In the genomic region with DNA sequence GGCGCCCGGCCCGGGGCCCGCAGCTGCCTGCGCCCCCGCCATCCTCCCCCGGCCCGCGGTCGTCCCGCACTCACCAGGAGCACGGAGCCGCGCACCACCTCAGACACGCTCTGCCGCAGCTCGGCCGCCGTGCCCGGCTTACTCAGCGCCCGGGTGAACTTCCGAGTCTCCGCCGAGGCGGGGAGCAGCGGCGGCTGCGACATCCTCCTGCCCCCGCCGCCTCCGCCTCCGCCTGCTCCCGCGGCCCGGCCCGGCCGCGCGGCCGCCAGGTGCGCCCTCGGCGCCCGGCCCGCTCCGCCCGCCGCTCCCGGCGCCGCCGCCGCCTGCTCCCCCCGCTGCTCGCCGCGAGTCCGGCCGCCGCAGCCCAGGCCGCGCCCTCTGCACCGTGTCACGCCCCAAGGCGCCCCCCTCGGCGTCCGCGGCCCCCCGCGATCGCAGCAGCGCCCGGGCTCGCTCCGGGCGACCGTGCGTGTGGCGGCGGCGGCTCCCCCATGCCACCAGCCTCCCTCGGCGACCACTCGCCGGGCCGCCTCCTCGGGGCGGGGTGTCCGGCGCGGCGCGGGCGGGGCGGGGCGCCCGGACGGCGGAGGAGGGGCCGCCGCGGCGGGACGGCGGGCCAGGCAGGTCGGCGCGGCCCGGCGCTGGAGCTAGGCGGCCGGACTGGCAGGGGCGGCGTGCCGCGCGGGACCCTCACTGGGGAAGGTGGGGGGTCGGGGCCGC, we compare ENCODE assay signal across 8 cellular contexts.
A peak's percentile ranks its signal among the peaks of the same experiment; 100 is the strongest.
DNase-seq lines count a peak whose midpoint lies in the region; ATAC-seq, FAIRE-seq and TF ChIP-seq lines count a peak whose summit lies in the region.

No MANE protein-coding gene starts in this region.

- no peaks in the 10 kb centered on the region for H3K79me2 ChIP-seq in H1 (ENCODE audit: control insufficient read depth in 1 of 2, insufficient read depth in 2 of 2, low read length in 2 of 2)

- H3K23ac ChIP-seq in H1 (ENCODE audit: insufficient read length): no peak overlapping the region

- no peak for TF ChIP-seq CTCF in activated CD8-positive, alpha-beta T cell treated with anti-CD3 and anti-CD28 coated beads for 36 hours (IDR thresholded peaks at IDR 0.05)
- no peak for TF ChIP-seq CTCF in H1 (IDR thresholded peaks at IDR 0.05; ENCODE audit: control extremely low read depth in 1 of 3, insufficient read depth in 1 of 3, low read depth in 1 of 3, low read length in 3 of 3)

- POLR2A ChIA-PET in activated CD8-positive, alpha-beta T cell treated with anti-CD3 and anti-CD28 coated beads for 36 hours (lab: Charles Lee): interaction anchor here (0.8 to 3.2 kb wide), 12 partner anchors 18 to 183 kb away, joined by 3 to 12 read pairs (median 3); partner anchors contain the start of genes DOCK9 and UBAC2
- POLR2A ChIA-PET in H1 (lab: Charles Lee; ENCODE audit: partially characterized antibody): interaction anchor here (0.8 to 1.2 kb wide), 4 partner anchors 30 to 293 kb away, joined by 3 read pairs; no protein-coding TSS in a partner anchor

- H3K23me2 ChIP-seq in H1 (ENCODE audit: low read depth, low read length): peaks cover 12% of the 10 kb centered on the region

- H3K4me3 Mint-ChIP-seq in activated CD8-positive, alpha-beta T cell treated with anti-CD3 and anti-CD28 coated beads for 36 hours: peak overlapping the region; percentile 89

- H3K9me3 ChIP-seq in H1 (ENCODE audit: insufficient read depth in 2 of 2, low read depth in 1 of 2, low read length in 1 of 2) (no peaks in the 10 kb centered on the region), mesodermal cell (ENCODE audit: control insufficient read depth, low read length) (no peaks in the 10 kb centered on the region)

- no peaks in the 10 kb centered on the region for H3K36me3 ChIP-seq in H1 (ENCODE audit: control insufficient read depth in 2 of 4, insufficient read depth in 4 of 4, low read length in 3 of 4)
- H3K36me3 ChIP-seq in mesodermal cell (ENCODE audit: control insufficient read depth, insufficient read depth, low read length): no peaks in the 10 kb centered on the region

- no peaks in the 10 kb centered on the region for H3K36me3 Mint-ChIP-seq in activated CD8-positive, alpha-beta T cell treated with anti-CD3 and anti-CD28 coated beads for 36 hours (ENCODE audit: low read depth)

- H3K4me3 ChIP-seq in H1 (ENCODE audit: extremely low read depth in 1 of 4, insufficient read depth in 2 of 4, low read depth in 3 of 4, low read length in 4 of 4) (peak overlapping the region; percentile 55 to 78 (median 64)), mesodermal cell (ENCODE audit: extremely low read depth, insufficient read depth, low read length, poor library complexity, severe bottlenecking) (peak overlapping the region; percentile 64)

- TF ChIP-seq EP300 in H1 (IDR thresholded peaks at IDR 0.05; ENCODE audit: borderline replicate concordance in 1 of 2, low read depth in 2 of 2, low read length in 2 of 2): no peak

- TF ChIP-seq POLR2A in H1 (IDR thresholded peaks at IDR 0.05; ENCODE audit: control extremely low read depth in 1 of 2, low read depth in 2 of 2, low read length in 2 of 2): no peak

- H2AFZ ChIP-seq in H1 (ENCODE audit: low read length): no peak overlapping the region

- no peaks in the 10 kb centered on the region for H3K9me3 Mint-ChIP-seq in activated CD8-positive, alpha-beta T cell treated with anti-CD3 and anti-CD28 coated beads for 36 hours

- peaks cover 0 to 11% of the 10 kb centered on the region in 2 experiments for H4K20me1 ChIP-seq in H1 (replicated peaks in 1 of 2; ENCODE audit: control insufficient read depth in 1 of 2, insufficient read depth in 2 of 2, low read length in 2 of 2)

- 0% methylated on average over 11 of the region's 121 CpGs; no CpG with 5 or more reads in 1 of the 2 experiments for WGBS in H1 (ENCODE audit: extremely low coverage in 1 of 2, insufficient coverage in 1 of 2, insufficient read length in 1 of 2, insufficient replicate concordance in 2 of 2, low coverage in 1 of 2, low lambda C conversion rate in 2 of 2, missing lambda C conversion rate in 1 of 2), 2 experiments
- WGBS in mesodermal cell (ENCODE audit: insufficient coverage in 2 of 2), 2 experiments: 1% methylated on average over 57 to 85 of the region's 121 CpGs

- H3K4me1 ChIP-seq in H1 (replicated peaks in 1 of 4; ENCODE audit: control insufficient read depth in 3 of 4, insufficient read depth in 4 of 4, low read length in 3 of 4) (peaks cover 0 to 15% (median 5%) of the 10 kb centered on the region in 4 experiments; a peak in 6 of 7 replicates), mesodermal cell (ENCODE audit: control insufficient read depth, insufficient read depth, low read length, poor library complexity, severe bottlenecking) (peaks cover 7% of the 10 kb centered on the region)

- no peak overlapping the region for H3K27ac ChIP-seq in H1 (ENCODE audit: low read depth, low read length)
- H3K27ac ChIP-seq in mesodermal cell (ENCODE audit: low read depth, low read length, severe bottlenecking): no peak overlapping the region

- peak overlapping the region; percentile 77 to 86 for H3K4me2 ChIP-seq in H1 (ENCODE audit: insufficient read depth in 1 of 2, low read depth in 2 of 2, low read length in 2 of 2)

- peak overlapping the region; percentile 77 for H3K27ac Mint-ChIP-seq in activated CD8-positive, alpha-beta T cell treated with anti-CD3 and anti-CD28 coated beads for 36 hours

- intact Hi-C loops in activated CD8-positive, alpha-beta T cell treated with anti-CD3 and anti-CD28 coated beads for 36 hours (cut with micrococcal nuclease): loop anchor here (5.0 kb wide), 2 partner anchors 34 to 181 kb away; no protein-coding TSS in a partner anchor

- CTCF ChIA-PET in activated CD8-positive, alpha-beta T cell treated with anti-CD3 and anti-CD28 coated beads for 36 hours (lab: Charles Lee): interaction anchor here (1.2 to 1.7 kb wide), 3 partner anchors 12 to 58 kb away, joined by 3 to 7 read pairs (median 5); no protein-coding TSS in a partner anchor
- CTCF ChIA-PET in H1 (lab: Charles Lee; ENCODE audit: partially characterized antibody): no interaction called here

- H3K79me1 ChIP-seq in H1 (ENCODE audit: low read depth, low read length): no peaks in the 10 kb centered on the region

- no peak overlapping the region for H3K4ac ChIP-seq in H1 (replicated peaks; ENCODE audit: insufficient read length, low read depth, low read length)

- H3K9ac ChIP-seq in H1 (replicated peaks in 1 of 4; ENCODE audit: extremely low read depth in 1 of 4, low read depth in 3 of 4, low read length in 3 of 4): peak overlapping the region in 2 of 4 experiments; percentile 40 to 87; a peak in 4 of 7 replicates

- H2BK5ac ChIP-seq in H1 (ENCODE audit: low read depth, low read length): no peak overlapping the region

- no peaks in the 10 kb centered on the region for H3K27me3 Mint-ChIP-seq in activated CD8-positive, alpha-beta T cell treated with anti-CD3 and anti-CD28 coated beads for 36 hours

- H3K18ac ChIP-seq in H1 (ENCODE audit: extremely low read depth, low read length): no peak overlapping the region

- no peak overlapping the region for H2BK20ac ChIP-seq in H1 (ENCODE audit: low read length)

- no peak overlapping the region for H4K91ac ChIP-seq in H1 (replicated peaks; ENCODE audit: insufficient read length, low read length)

- H3K14ac ChIP-seq in H1 (ENCODE audit: insufficient read length): no peak overlapping the region

- no peak overlapping the region for H2BK12ac ChIP-seq in H1 (ENCODE audit: low read depth, low read length)

- H3K56ac ChIP-seq in H1 (replicated peaks; ENCODE audit: insufficient read length, low read depth, low read length): no peak overlapping the region

- peak; percentile 67 for DNase-seq in DMS53 (lab: John Stamatoyannopoulos, UW)
- no peak for DNase-seq in DMS53 treated with DMSO at 0.1 percent for 48 hours (lab: John Stamatoyannopoulos, UW; ENCODE audit: unreplicated experiment)
- DNase-seq in NCI-H1417 treated with DMSO at 0.1 percent for 48 hours (lab: John Stamatoyannopoulos, UW): peak; percentile 16
- peak; percentile 78 for DNase-seq in activated CD8-positive, alpha-beta T cell treated with anti-CD3 and anti-CD28 coated beads for 36 hours
- DNase-seq in H1 (ENCODE audit: low read depth in 1 of 2, low spot score in 2 of 2): peak in 1 of 2 experiments; percentile 74
- DNase-seq in stimulated activated CD8-positive, alpha-beta memory T cell treated with anti-CD3 and anti-CD28 coated beads, Interleukin-15, amount 100 ng/mL, for 48 hours (ENCODE audit: low read depth in 2 of 2): peak; percentile 52 to 59

- H2BK120ac ChIP-seq in H1 (replicated peaks; ENCODE audit: low read depth, low read length): no peak overlapping the region

- TF ChIP-seq RAD21 in H1 (IDR thresholded peaks at IDR 0.05 in 1 of 2, conservative IDR thresholded peaks at IDR 0.05 in 1 of 2; ENCODE audit: low read depth in 2 of 2, low read length in 2 of 2): no peak; a peak in 1 of 4 replicates

- FAIRE-seq in H1 (lab: Jason Lieb, UNC): no peak

- H3K4me1 Mint-ChIP-seq in activated CD8-positive, alpha-beta T cell treated with anti-CD3 and anti-CD28 coated beads for 36 hours (ENCODE audit: low read depth): peaks cover 33% of the 10 kb centered on the region

- H4K8ac ChIP-seq in H1 (ENCODE audit: extremely low read depth, insufficient read depth, low read length): peak overlapping the region; percentile 77; the same call in 1 of the 2 replicates

- H3K27me3 ChIP-seq in H1 (replicated peaks in 1 of 4; ENCODE audit: control insufficient read depth in 3 of 4, extremely low read depth in 1 of 4, insufficient read depth in 3 of 4, low read length in 3 of 4): peaks cover 4 to 19% (median 14%) of the 10 kb centered on the region in 4 experiments

- no peak overlapping the region for H4K5ac ChIP-seq in H1 (ENCODE audit: insufficient read length, low read depth, low read length)

- peak; percentile 42 for ATAC-seq in HG02610 (IDR thresholded peaks at IDR 0.05; ENCODE audit: unreplicated experiment)
- ATAC-seq in activated CD8-positive, alpha-beta T cell treated with anti-CD3 and anti-CD28 coated beads for 36 hours: peak; percentile 41

- H2BK15ac ChIP-seq in H1 (ENCODE audit: low read length): no peak overlapping the region; the same call in 1 of the 2 replicates

- H2AK5ac ChIP-seq in H1 (ENCODE audit: low read depth, low read length): no peak overlapping the region

TF ChIP-seq in H1, 55 proteins besides CTCF, POLR2A, EP300 and RAD21 (continues in another document):
- peak in 1 of 2 experiments; percentile 54; a peak in 1 of 4 replicates for TF ChIP-seq SIN3A (conservative IDR thresholded peaks at IDR 0.05 in 1 of 2, IDR thresholded peaks at IDR 0.05 in 1 of 2; ENCODE audit: low read depth in 1 of 2, low read length in 2 of 2)
- TF ChIP-seq CTBP2 (IDR thresholded peaks at IDR 0.05; ENCODE audit: borderline replicate concordance, insufficient read depth, insufficient read length, low read length): peak; percentile 16
- TF ChIP-seq RBBP5 (IDR thresholded peaks at IDR 0.05; ENCODE audit: borderline replicate concordance, low read depth, low read length): peak; percentile 40; the same call in 1 of the 2 replicates
- TF ChIP-seq KDM4A (IDR thresholded peaks at IDR 0.05; ENCODE audit: low read depth, low read length, severe bottlenecking): peak; percentile 58
- TF ChIP-seq CBX8 (IDR thresholded peaks at IDR 0.05; ENCODE audit: borderline replicate concordance, low read depth, low read length): no peak
